23 cellular contexts compared by ENCODE assay signal in the genomic region with DNA sequence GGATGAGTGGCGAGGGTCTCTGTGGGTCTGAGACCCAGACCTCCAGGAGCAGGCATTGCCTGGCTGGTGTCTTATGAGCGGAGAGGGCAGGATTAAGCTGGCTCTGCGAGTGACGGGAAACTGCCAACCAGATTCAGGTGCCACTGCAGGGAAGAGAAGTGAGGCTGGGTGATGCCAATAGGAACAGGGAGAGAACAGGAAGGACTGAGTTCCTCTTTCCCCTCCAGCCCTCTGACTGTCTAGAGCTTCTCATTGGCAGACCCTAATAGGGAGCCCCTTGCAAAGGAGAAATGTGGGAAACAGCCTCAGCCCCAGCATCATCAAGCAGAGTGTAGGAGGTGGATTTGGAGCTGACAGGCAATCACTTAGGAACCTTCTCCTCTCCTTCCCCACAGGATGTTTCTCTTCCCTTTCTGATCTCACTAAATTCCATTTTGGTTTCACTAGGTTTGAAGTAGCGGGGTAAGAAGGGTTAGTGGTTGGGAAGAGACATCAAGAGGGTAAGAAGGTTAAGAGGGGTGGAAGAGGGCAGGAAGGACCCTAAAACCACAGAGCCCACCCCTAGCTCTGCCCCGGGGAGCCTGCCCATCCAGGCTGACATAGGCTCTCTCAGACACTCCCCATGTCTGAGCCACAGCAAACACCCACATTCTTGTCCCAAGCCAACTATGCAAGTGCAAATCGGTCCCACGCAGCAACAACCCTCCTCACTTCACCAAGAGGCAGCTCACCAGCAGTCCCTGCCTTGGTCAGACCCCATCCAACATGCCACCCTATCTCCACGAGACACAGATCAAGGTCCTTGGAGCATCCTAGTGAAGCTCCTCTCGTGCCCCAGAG.
DNase-seq lines count a peak whose midpoint lies in the region; ATAC-seq and TF ChIP-seq lines count a peak whose summit lies in the region.
"Had no signal": no experiment of that assay in that cellular context is flagged by ENCODE, and none has a peak within 500 bp of the region (broad histone marks: within the 10 kb centered on the region; RNA-seq: fewer than 3 reads in every experiment).

No MANE protein-coding gene starts in this region.

- H3K9me3 Mint-ChIP-seq in activated naive CD8-positive, alpha-beta T cell treated with anti-CD3 and anti-CD28 coated beads, Interleukin-2, amount 50 U/mL, for 24 hours, result no peaks in the 10 kb centered on the region
- H3K9me3 Mint-ChIP-seq: CD8-positive, alpha-beta memory T cell; central memory CD8-positive, alpha-beta T cell had no signal

- H3K9me3 ChIP-seq in left ventricle myocardium inferior (replicated peaks), result no peaks in the 10 kb centered on the region
- H3K9me3 ChIP-seq in adrenal gland (replicated peaks in 1 of 3), result no peaks in the 10 kb centered on the region
- H3K9me3 ChIP-seq: ovary, tibial artery had no signal

- peak overlapping the region; percentile 19 for H3K27ac ChIP-seq in left ventricle myocardium inferior (replicated peaks)
- no peak overlapping the region for H3K27ac ChIP-seq in adrenal gland
- H3K27ac ChIP-seq: foreskin keratinocyte, hepatocyte, ovary, tibial artery had no signal

- H3K36me3 Mint-ChIP-seq in activated naive CD8-positive, alpha-beta T cell treated with anti-CD3 and anti-CD28 coated beads, Interleukin-2, amount 50 U/mL, for 24 hours (ENCODE audit: low read depth), result no peaks in the 10 kb centered on the region
- H3K36me3 Mint-ChIP-seq: CD8-positive, alpha-beta memory T cell had no signal

- H3K36me3 ChIP-seq in left ventricle myocardium inferior (no peaks in the 10 kb centered on the region), adrenal gland (replicated peaks in 1 of 2) (no peaks in the 10 kb centered on the region)
- H3K36me3 ChIP-seq: ovary, tibial artery had no signal

- ATAC-seq in Right ventricle myocardium superior (ENCODE audit: poor library complexity) (no peak), HG02610 (IDR thresholded peaks at IDR 0.05; ENCODE audit: unreplicated experiment) (peak; percentile 7)
- peak; percentile 38 for ATAC-seq in activated naive CD8-positive, alpha-beta T cell treated with anti-CD3 and anti-CD28 coated beads, Interleukin-2, amount 50 U/mL, for 24 hours
- ATAC-seq: foreskin keratinocyte, sciatic nerve had no signal

- DNase-seq in left ventricle myocardium inferior, result no peak
- DNase-seq in Right ventricle myocardium superior, result no peak
- peak; percentile 2 for DNase-seq in activated naive CD8-positive, alpha-beta T cell treated with anti-CD3 and anti-CD28 coated beads, Interleukin-2, amount 50 U/mL, for 24 hours
- peak; percentile 4 to 12 for DNase-seq in stimulated activated CD8-positive, alpha-beta memory T cell treated with anti-CD3 and anti-CD28 coated beads, Interleukin-7, amount 100 ng/mL, for 48 hours (ENCODE audit: extremely low read depth in 1 of 2, low read depth in 1 of 2)
- no peak for DNase-seq in NCI-H2196 treated with DMSO at 0.1 percent for 48 hours (lab: John Stamatoyannopoulos, UW; ENCODE audit: unreplicated experiment)
- no peak for DNase-seq in adrenal gland
- DNase-seq in GM19238 (ENCODE audit: insufficient read length, low spot score), result no peak
- DNase-seq: CD8-positive, alpha-beta memory T cell; DMS53; foreskin keratinocyte; islet precursor cell; KG1; NCI-H1048; NCI-H2081 treated with DMSO at 0.1 percent for 48 hours; NCI-H510A; ovary; RPMI8226; stimulated activated naive CD4-positive, alpha-beta T cell; tibial artery had no signal

- no peak for TF ChIP-seq POLR2A in adrenal gland (IDR thresholded peaks at IDR 0.05)

- H3K27me3 ChIP-seq in left ventricle myocardium inferior (ENCODE audit: low read depth) (peaks cover 29% of the 10 kb centered on the region), adrenal gland (no peaks in the 10 kb centered on the region)
- H3K27me3 ChIP-seq: ovary, tibial artery had no signal

- 70 to 79% (median 74%) methylated on average over 7 to 10 of the region's 10 CpGs for WGBS in adrenal gland, 4 donors

- TF ChIP-seq CTCF in left ventricle myocardium inferior (IDR thresholded peaks at IDR 0.05; ENCODE audit: borderline replicate concordance) (no peak), adrenal gland (IDR thresholded peaks at IDR 0.05) (no peak)

- H3K4me3 ChIP-seq in left ventricle myocardium inferior, result no peak overlapping the region
- H3K4me3 ChIP-seq in adrenal gland, result no peak overlapping the region
- H3K4me3 ChIP-seq: hepatocyte, ovary, tibial artery had no signal

- intact Hi-C loops in left ventricle myocardium inferior (cut with micrococcal nuclease), result no loop called here
- intact Hi-C loops in Right ventricle myocardium superior (cut with DNase I), result no loop called here
- intact Hi-C loops in adrenal gland (cut with DNase I), result no loop called here

- H3K27me3 Mint-ChIP-seq in activated naive CD8-positive, alpha-beta T cell treated with anti-CD3 and anti-CD28 coated beads, Interleukin-2, amount 50 U/mL, for 24 hours, result peaks cover 11% of the 10 kb centered on the region

- no peak overlapping the region for H3K27ac Mint-ChIP-seq in activated naive CD8-positive, alpha-beta T cell treated with anti-CD3 and anti-CD28 coated beads, Interleukin-2, amount 50 U/mL, for 24 hours
- H3K27ac Mint-ChIP-seq: CD8-positive, alpha-beta memory T cell had no signal

- peaks cover 17% of the 10 kb centered on the region for H3K4me1 Mint-ChIP-seq in activated naive CD8-positive, alpha-beta T cell treated with anti-CD3 and anti-CD28 coated beads, Interleukin-2, amount 50 U/mL, for 24 hours
- H3K4me1 Mint-ChIP-seq: CD8-positive, alpha-beta memory T cell; central memory CD8-positive, alpha-beta T cell had no signal

- H3K4me3 Mint-ChIP-seq in activated naive CD8-positive, alpha-beta T cell treated with anti-CD3 and anti-CD28 coated beads, Interleukin-2, amount 50 U/mL, for 24 hours, result no peak overlapping the region
- H3K4me3 Mint-ChIP-seq: CD8-positive, alpha-beta memory T cell; central memory CD8-positive, alpha-beta T cell had no signal

- H3K4me1 ChIP-seq in left ventricle myocardium inferior (no peaks in the 10 kb centered on the region), adrenal gland (replicated peaks in 1 of 2) (no peaks in the 10 kb centered on the region)
- H3K4me1 ChIP-seq: foreskin keratinocyte had no signal

Comparison
In these comparisons a context has a peak if more than half of its experiments do, and no peak if none do; other contexts are left out.
1. DNase-seq: peak in activated naive CD8-positive, alpha-beta T cell treated with anti-CD3 and anti-CD28 coated beads, Interleukin-2, amount 50 U/mL, for 24 hours (single experiment) and stimulated activated CD8-positive, alpha-beta memory T cell treated with anti-CD3 and anti-CD28 coated beads, Interleukin-7, amount 100 ng/mL, for 48 hours (2 of 2); none in left ventricle myocardium inferior (single experiment), Right ventricle myocardium superior (single experiment), NCI-H2196 treated with DMSO at 0.1 percent for 48 hours (single experiment), adrenal gland (0 of 7) and GM19238 (single experiment).